In the genomic region with DNA sequence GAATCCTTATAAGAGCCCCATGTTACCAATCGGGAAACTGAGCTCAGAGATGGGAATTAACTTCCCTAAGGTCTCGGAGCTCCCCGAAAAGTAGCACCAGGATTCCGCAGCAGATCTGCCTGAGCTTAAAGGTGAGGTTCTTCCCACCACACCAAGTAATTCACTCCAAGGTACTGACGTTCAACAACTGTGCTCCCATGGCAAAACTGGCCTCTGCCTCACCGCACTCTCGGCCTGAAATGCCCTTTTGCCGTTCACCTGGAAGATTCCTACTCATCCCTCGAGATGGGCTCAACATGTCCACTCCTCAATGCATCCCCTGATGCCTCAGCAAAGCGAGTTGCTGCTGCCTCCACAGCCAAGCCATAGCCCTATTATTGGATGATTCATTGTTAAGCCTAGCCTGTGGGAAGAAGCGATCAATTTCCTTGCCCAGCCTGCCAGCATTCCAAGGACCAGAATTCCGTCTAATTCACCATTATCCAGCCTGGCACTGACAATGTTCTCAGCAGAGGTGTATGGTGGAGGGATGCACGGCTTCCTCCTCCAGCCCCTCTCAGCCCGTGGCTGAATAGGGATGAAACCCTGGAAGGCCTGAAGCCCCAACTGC, we compare ENCODE assay signal across 2 cellular contexts.
TF ChIP-seq lines count a peak whose summit lies in the region.

No MANE protein-coding gene starts in this region.

TF ChIP-seq in IMR-90, 13 proteins besides CTCF, POLR2A, EP300 and RAD21:
- TF ChIP-seq MXI1 (IDR thresholded peaks at IDR 0.05; ENCODE audit: borderline replicate concordance, low read depth, low read length) (no peak), CEBPB (IDR thresholded peaks at IDR 0.05; ENCODE audit: low read depth, low read length) (no peak), BHLHE40 (IDR thresholded peaks at IDR 0.05; ENCODE audit: low read depth, low read length) (no peak), MAZ (IDR thresholded peaks at IDR 0.05; ENCODE audit: borderline replicate concordance, low read depth, low read length) (no peak), RFX5 (IDR thresholded peaks at IDR 0.05; ENCODE audit: low read depth, low read length) (no peak), CHD1 (IDR thresholded peaks at IDR 0.05; ENCODE audit: low read depth, low read length) (no peak), SMC3 (IDR thresholded peaks at IDR 0.05; ENCODE audit: low read depth, low read length) (no peak), FOS (IDR thresholded peaks at IDR 0.05; ENCODE audit: low read depth, low read length) (no peak)
- TF ChIP-seq, protein P1, sequence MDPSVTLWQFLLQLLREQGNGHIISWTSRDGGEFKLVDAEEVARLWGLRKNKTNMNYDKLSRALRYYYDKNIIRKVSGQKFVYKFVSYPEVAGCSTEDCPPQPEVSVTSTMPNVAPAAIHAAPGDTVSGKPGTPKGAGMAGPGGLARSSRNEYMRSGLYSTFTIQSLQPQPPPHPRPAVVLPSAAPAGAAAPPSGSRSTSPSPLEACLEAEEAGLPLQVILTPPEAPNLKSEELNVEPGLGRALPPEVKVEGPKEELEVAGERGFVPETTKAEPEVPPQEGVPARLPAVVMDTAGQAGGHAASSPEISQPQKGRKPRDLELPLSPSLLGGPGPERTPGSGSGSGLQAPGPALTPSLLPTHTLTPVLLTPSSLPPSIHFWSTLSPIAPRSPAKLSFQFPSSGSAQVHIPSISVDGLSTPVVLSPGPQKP (IDR thresholded peaks at IDR 0.05; ENCODE audit: borderline replicate concordance, low read depth, low read length), result no peak
- TF ChIP-seq, protein P2, sequence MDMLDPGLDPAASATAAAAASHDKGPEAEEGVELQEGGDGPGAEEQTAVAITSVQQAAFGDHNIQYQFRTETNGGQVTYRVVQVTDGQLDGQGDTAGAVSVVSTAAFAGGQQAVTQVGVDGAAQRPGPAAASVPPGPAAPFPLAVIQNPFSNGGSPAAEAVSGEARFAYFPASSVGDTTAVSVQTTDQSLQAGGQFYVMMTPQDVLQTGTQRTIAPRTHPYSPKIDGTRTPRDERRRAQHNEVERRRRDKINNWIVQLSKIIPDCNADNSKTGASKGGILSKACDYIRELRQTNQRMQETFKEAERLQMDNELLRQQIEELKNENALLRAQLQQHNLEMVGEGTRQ (IDR thresholded peaks at IDR 0.05; ENCODE audit: low read depth, low read length), result no peak
TF ChIP-seq in IMR-90: peak in this region for 0.

TF ChIP-seq in H1, 55 proteins besides CTCF, POLR2A, EP300 and RAD21:
- TF ChIP-seq TCF12 (IDR thresholded peaks at IDR 0.05; ENCODE audit: low read depth, low read length) (no peak), HDAC6 (IDR thresholded peaks at IDR 0.05; ENCODE audit: low read depth, low read length) (no peak), CHD1 (IDR thresholded peaks at IDR 0.05; ENCODE audit: low read depth, low read length) (no peak), CBX8 (IDR thresholded peaks at IDR 0.05; ENCODE audit: borderline replicate concordance, low read depth, low read length) (no peak)
